ENCODE assay signal across 16 cellular contexts in the genomic region with DNA sequence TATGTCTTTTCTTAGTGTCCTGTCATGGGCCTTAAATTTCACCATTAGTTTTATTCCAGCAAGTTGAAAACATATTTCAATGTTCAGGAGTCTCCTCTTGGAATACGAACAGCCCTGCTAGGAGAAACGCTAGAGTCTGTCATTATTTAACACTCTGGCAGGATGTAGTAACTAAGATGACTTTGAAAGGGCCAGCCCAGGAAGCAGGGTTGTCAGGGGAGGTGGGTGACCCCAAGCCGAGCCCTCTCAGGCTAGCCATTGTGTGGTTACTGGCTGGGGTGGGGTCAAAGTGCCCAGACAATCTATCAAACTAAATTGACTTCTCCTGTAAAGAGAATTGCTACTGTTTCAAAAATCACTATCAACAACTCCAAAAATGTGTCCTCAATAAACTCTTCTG.
DNase-seq lines count a peak whose midpoint lies in the region; ATAC-seq and TF ChIP-seq lines count a peak whose summit lies in the region.
"Had no signal": no experiment of that assay in that cellular context is flagged by ENCODE, and none has a peak within 500 bp of the region (broad histone marks: within the 10 kb centered on the region; RNA-seq: fewer than 3 reads in every experiment).

No MANE protein-coding gene starts in this region.

- TF ChIP-seq CTCF in neural crest cell (conservative IDR thresholded peaks at IDR 0.05): no peak

- peaks cover 93% of the 10 kb centered on the region for H3K4me1 Mint-ChIP-seq in activated naive CD8-positive, alpha-beta T cell (ENCODE audit: low read depth)
- peaks cover 38% of the 10 kb centered on the region for H3K4me1 Mint-ChIP-seq in neural crest cell

- no peaks in the 10 kb centered on the region for H3K36me3 Mint-ChIP-seq in activated naive CD8-positive, alpha-beta T cell
- no peaks in the 10 kb centered on the region for H3K36me3 Mint-ChIP-seq in neural crest cell (ENCODE audit: low read depth)

- peak; percentile 35 for ATAC-seq in GM21423 (IDR thresholded peaks at IDR 0.05; ENCODE audit: unreplicated experiment)
- no peak for ATAC-seq in GM18858 (IDR thresholded peaks at IDR 0.05; ENCODE audit: unreplicated experiment)
- ATAC-seq: stimulated activated naive B cell treated with anti-CD40 and anti-IgM and Interleukin-4, amounts not matched to agents 10 μg/mL and 1 μg/mL and 100 μg/mL, for 72 hours had no signal

- no peaks in the 10 kb centered on the region for H3K9me3 Mint-ChIP-seq in activated naive CD8-positive, alpha-beta T cell (ENCODE audit: low read depth)
- H3K9me3 Mint-ChIP-seq in neural crest cell: peaks cover 8% of the 10 kb centered on the region
- H3K9me3 Mint-ChIP-seq: central memory CD8-positive, alpha-beta T cell; stimulated activated naive B cell treated with anti-CD40 and anti-IgM and Interleukin-4, amounts not matched to agents 10 μg/mL and 1 μg/mL and 100 μg/mL, for 72 hours had no signal

- peak overlapping the region; percentile 93 for H3K27ac Mint-ChIP-seq in activated naive CD8-positive, alpha-beta T cell
- H3K27ac Mint-ChIP-seq in neural crest cell (ENCODE audit: unreplicated experiment): peak overlapping the region; percentile 72

- peak; percentile 29 for DNase-seq in activated CD4-positive, alpha-beta T cell treated with anti-CD3 and anti-CD28 coated beads for 48 hours
- DNase-seq in activated CD4-positive, alpha-beta T cell treated with anti-CD3 and anti-CD28 coated beads, Interleukin-2, amount 50 U/mL, for 48 hours: no peak
- no peak for DNase-seq in neural crest cell (ENCODE audit: low read depth, low spot score)
- DNase-seq in NCI-H69 (lab: John Stamatoyannopoulos, UW): no peak
- no peak for DNase-seq in SKM-1 (lab: John Stamatoyannopoulos, UW; ENCODE audit: unreplicated experiment)
- DNase-seq: 8988T; activated gamma-delta T cell treated with Interleukin-2 at 50 U/mL for 16 hours; GDM1; NCI-H187 treated with DMSO at 0.1 percent for 48 hours; NCI-H524 treated with DMSO at 0.1 percent for 48 hours; stimulated activated CD4-positive, alpha-beta T cell treated with anti-CD3 and anti-CD28 coated beads, Interleukin-4, amount 100 ng/mL, for 4 hours; stimulated activated naive B cell treated with anti-CD40 and anti-IgM and Interleukin-4, amounts not matched to agents 10 μg/mL and 1 μg/mL and 100 μg/mL, for 72 hours had no signal

- H3K27me3 Mint-ChIP-seq in activated naive CD8-positive, alpha-beta T cell: no peaks in the 10 kb centered on the region
- no peaks in the 10 kb centered on the region for H3K27me3 Mint-ChIP-seq in neural crest cell (ENCODE audit: low read depth)
- H3K27me3 Mint-ChIP-seq: central memory CD8-positive, alpha-beta T cell; stimulated activated naive B cell treated with anti-CD40 and anti-IgM and Interleukin-4, amounts not matched to agents 10 μg/mL and 1 μg/mL and 100 μg/mL, for 72 hours had no signal

- peak overlapping the region; percentile 78 for H3K4me3 Mint-ChIP-seq in activated naive CD8-positive, alpha-beta T cell
- H3K4me3 Mint-ChIP-seq in neural crest cell: peak overlapping the region; percentile 27
- H3K4me3 Mint-ChIP-seq: central memory CD8-positive, alpha-beta T cell; stimulated activated naive B cell treated with anti-CD40 and anti-IgM and Interleukin-4, amounts not matched to agents 10 μg/mL and 1 μg/mL and 100 μg/mL, for 72 hours had no signal
